8 cellular contexts compared by ENCODE assay signal in the genomic region with DNA sequence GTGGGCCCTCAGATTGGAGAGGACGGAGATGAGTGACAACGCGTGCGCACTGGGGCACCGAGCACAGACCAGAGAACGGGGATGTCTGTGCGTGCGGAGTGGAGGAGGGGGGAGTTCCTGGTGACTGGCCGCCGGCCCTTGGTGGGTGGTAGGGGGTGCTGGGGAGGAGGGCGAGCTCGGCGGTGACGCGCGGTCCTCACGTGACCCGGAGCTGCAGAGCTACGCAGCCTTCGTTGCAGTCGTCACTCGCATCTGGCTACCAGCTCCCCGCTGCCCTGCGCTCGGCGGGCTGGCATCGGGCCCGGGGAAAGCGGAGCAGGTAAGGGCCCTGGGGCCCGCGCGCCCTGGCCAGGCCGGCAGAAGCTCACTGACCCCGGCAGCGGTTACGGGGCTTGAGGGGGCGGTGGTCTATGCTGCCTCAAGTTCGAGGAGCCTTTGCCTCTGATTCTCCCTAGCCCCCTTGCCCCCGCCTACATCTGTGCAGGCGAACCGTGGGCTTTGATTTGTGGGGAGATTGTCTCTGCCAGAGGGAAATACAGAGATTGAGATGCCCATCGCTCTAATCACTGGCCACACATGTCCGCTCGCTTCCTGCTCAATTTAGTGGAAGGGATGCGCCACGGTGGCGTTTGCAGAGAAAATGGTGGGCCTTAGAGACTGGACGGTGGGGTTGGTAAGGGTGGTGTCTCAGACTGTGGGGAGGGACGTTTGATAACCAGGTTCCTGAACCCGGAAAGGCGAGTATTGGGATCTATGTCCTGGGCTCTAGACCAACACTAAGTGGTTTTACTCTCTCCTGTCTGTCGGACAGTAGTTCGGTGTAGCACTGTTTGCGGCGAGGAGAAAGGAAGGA. TPM values are rescaled to one million over a fixed set of nuclear protein-coding genes. Genes with fewer than 3 reads are reported as not detected.
DNase-seq lines count a peak whose midpoint lies in the region; ATAC-seq and TF ChIP-seq lines count a peak whose summit lies in the region.

A gene (plus strand): TSS at position 245 of the 853 bp plus-strand sequence. CDS start 3,134 bp downstream, outside the sequence.

- H3K4me1 ChIP-seq in mucosa of rectum (ENCODE audit: control insufficient read depth in 2 of 2, insufficient read depth in 2 of 2, low read length in 2 of 2) = no peaks in the 10 kb centered on the region

- H3K9me3 ChIP-seq in mucosa of rectum (ENCODE audit: control insufficient read depth in 2 of 2, low read length in 2 of 2) = no peaks in the 10 kb centered on the region

- no peak within 1 kb of the TSS for H3K27ac ChIP-seq in mucosa of rectum (ENCODE audit: low read depth in 2 of 2, low read length in 2 of 2)

- no peaks in the 10 kb centered on the region for H3K36me3 ChIP-seq in mucosa of rectum (ENCODE audit: control insufficient read depth in 2 of 2, insufficient read depth in 2 of 2, low read length in 2 of 2)

- DNase-seq in GM04504 (ENCODE audit: low read depth) (peak; percentile 20), NCI-H2107 (lab: John Stamatoyannopoulos, UW) (peak; percentile 48), epithelial cell of esophagus (ENCODE audit: low read depth) (peak; percentile 29), A172 (ENCODE audit: low spot score) (no peak)
- DNase-seq in activated CD8-positive, alpha-beta memory T cell treated with anti-CD3 and anti-CD28 coated beads, Interleukin-2, amount 50 U/mL, for 4 hours = peak; percentile 49
- peak; percentile 0 to 33 for DNase-seq in stimulated activated CD8-positive, alpha-beta memory T cell treated with anti-CD3 and anti-CD28 coated beads, Interleukin-7, amount 100 ng/mL, for 4 hours (ENCODE audit: low read depth in 2 of 2)

- H3K27me3 ChIP-seq in mucosa of rectum (ENCODE audit: control insufficient read depth in 2 of 2, insufficient read depth in 2 of 2, low read length in 2 of 2) = no peaks in the 10 kb centered on the region

- H3K9ac ChIP-seq in mucosa of rectum (ENCODE audit: low read depth in 1 of 2, low read length in 2 of 2) = no peak within 1 kb of the TSS

- no peak for ATAC-seq in HG03457 (IDR thresholded peaks at IDR 0.05; ENCODE audit: unreplicated experiment)

- H3K4me3 ChIP-seq in epithelial cell of esophagus (ENCODE audit: low read length) (peak within 1 kb of the TSS; percentile 34), mucosa of rectum (ENCODE audit: low read length in 2 of 2) (peak within 1 kb of the TSS; percentile 9 to 65)

- no peak for TF ChIP-seq CTCF in epithelial cell of esophagus (IDR thresholded peaks at IDR 0.05; ENCODE audit: insufficient read depth, low read depth, low read length, missing control alignments)

RNA-seq across cellular contexts. Expression of the gene that starts here (rescaled TPM):
- not detected in 2 replicates for total RNA-seq in A172 (2014; rRNA removed; shearing (Covaris generic))
